In genomic region chr5:116524966-116525365, GRCh38 we compare ENCODE assay signal across 1 cellular context.
A peak's percentile ranks its signal among the peaks of the same experiment; 100 is the strongest.
TF ChIP-seq lines count a peak whose summit lies in the region.

No MANE protein-coding gene starts in this region.

TF ChIP-seq in HepG2, 621 proteins besides CTCF, POLR2A, EP300 and RAD21 (continued from another document and continues in another):
- TF ChIP-seq ZBTB4 (CRISPR knock-in tag; IDR thresholded peaks at IDR 0.05; ENCODE audit: borderline replicate concordance) (no peak), BRCA1 (CRISPR knock-in tag; IDR thresholded peaks at IDR 0.05) (no peak), PRPF4 (IDR thresholded peaks at IDR 0.05; ENCODE audit: low read depth, low read length, poor library complexity, severe bottlenecking) (no peak), HNF4G (IDR thresholded peaks at IDR 0.05; ENCODE audit: borderline replicate concordance, low read depth, low read length) (no peak), HNF4G (CRISPR knock-in tag; IDR thresholded peaks at IDR 0.05; ENCODE audit: borderline replicate concordance, low read depth) (no peak), SMAD3 (CRISPR knock-in tag; IDR thresholded peaks at IDR 0.05) (peak; percentile 58; the same call in 1 of the 2 replicates), ZNF276 (CRISPR knock-in tag; IDR thresholded peaks at IDR 0.05; ENCODE audit: low read depth) (no peak), ZFP90 (CRISPR knock-in tag; IDR thresholded peaks at IDR 0.05; ENCODE audit: borderline replicate concordance) (no peak), SMAD1 (CRISPR knock-in tag; IDR thresholded peaks at IDR 0.05; ENCODE audit: borderline replicate concordance, low read depth) (no peak), ZNF556 (CRISPR knock-in tag; IDR thresholded peaks at IDR 0.05; ENCODE audit: borderline replicate concordance) (no peak), DR1 (CRISPR knock-in tag; IDR thresholded peaks at IDR 0.05) (no peak), ZMAT3 (CRISPR knock-in tag; conservative IDR thresholded peaks at IDR 0.05) (no peak), HINFP (CRISPR knock-in tag; IDR thresholded peaks at IDR 0.05; ENCODE audit: low read depth) (no peak), ZIK1 (CRISPR knock-in tag; IDR thresholded peaks at IDR 0.05; ENCODE audit: borderline replicate concordance, low read depth) (no peak), ERF (CRISPR knock-in tag; IDR thresholded peaks at IDR 0.05) (no peak), ZNF503 (CRISPR knock-in tag; IDR thresholded peaks at IDR 0.05) (peak; percentile 86; the same call in 1 of the 2 replicates), ZNF205 (CRISPR knock-in tag; IDR thresholded peaks at IDR 0.05) (no peak), U2AF1 (optimal IDR thresholded peaks at IDR 0.05; ENCODE audit: low read depth, low read length) (no peak), ZNF318 (CRISPR knock-in tag; IDR thresholded peaks at IDR 0.05) (no peak), TFDP1 (CRISPR knock-in tag; IDR thresholded peaks at IDR 0.05; ENCODE audit: borderline replicate concordance) (no peak), DNMT3B (CRISPR knock-in tag; conservative IDR thresholded peaks at IDR 0.05) (no peak), RBAK (CRISPR knock-in tag; IDR thresholded peaks at IDR 0.05) (no peak), SOX5 (CRISPR knock-in tag; IDR thresholded peaks at IDR 0.05; ENCODE audit: borderline replicate concordance) (peak; percentile 75), NFRKB (IDR thresholded peaks at IDR 0.05) (no peak), GPN1 (CRISPR knock-in tag; IDR thresholded peaks at IDR 0.05; ENCODE audit: borderline replicate concordance) (no peak), HDAC6 (IDR thresholded peaks at IDR 0.05; ENCODE audit: low read depth, low read length) (no peak), ZBTB14 (CRISPR knock-in tag; IDR thresholded peaks at IDR 0.05) (no peak), ZFP1 (CRISPR knock-in tag; IDR thresholded peaks at IDR 0.05) (no peak), ZNF343 (CRISPR knock-in tag; IDR thresholded peaks at IDR 0.05) (no peak)
- TF ChIP-seq, protein P1, sequence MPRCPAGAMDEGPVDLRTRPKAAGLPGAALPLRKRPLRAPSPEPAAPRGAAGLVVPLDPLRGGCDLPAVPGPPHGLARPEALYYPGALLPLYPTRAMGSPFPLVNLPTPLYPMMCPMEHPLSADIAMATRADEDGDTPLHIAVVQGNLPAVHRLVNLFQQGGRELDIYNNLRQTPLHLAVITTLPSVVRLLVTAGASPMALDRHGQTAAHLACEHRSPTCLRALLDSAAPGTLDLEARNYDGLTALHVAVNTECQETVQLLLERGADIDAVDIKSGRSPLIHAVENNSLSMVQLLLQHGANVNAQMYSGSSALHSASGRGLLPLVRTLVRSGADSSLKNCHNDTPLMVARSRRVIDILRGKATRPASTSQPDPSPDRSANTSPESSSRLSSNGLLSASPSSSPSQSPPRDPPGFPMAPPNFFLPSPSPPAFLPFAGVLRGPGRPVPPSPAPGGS (CRISPR knock-in tag; IDR thresholded peaks at IDR 0.05), result no peak
- TF ChIP-seq, protein P2, sequence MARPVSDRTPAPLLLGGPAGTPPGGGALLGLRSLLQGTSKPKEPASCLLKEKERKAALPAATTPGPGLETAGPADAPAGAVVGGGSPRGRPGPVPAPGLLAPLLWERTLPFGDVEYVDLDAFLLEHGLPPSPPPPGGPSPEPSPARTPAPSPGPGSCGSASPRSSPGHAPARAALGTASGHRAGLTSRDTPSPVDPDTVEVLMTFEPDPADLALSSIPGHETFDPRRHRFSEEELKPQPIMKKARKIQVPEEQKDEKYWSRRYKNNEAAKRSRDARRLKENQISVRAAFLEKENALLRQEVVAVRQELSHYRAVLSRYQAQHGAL (CRISPR knock-in tag; IDR thresholded peaks at IDR 0.05; ENCODE audit: not compliant biosample characterization), result no peak
- TF ChIP-seq, protein P3, sequence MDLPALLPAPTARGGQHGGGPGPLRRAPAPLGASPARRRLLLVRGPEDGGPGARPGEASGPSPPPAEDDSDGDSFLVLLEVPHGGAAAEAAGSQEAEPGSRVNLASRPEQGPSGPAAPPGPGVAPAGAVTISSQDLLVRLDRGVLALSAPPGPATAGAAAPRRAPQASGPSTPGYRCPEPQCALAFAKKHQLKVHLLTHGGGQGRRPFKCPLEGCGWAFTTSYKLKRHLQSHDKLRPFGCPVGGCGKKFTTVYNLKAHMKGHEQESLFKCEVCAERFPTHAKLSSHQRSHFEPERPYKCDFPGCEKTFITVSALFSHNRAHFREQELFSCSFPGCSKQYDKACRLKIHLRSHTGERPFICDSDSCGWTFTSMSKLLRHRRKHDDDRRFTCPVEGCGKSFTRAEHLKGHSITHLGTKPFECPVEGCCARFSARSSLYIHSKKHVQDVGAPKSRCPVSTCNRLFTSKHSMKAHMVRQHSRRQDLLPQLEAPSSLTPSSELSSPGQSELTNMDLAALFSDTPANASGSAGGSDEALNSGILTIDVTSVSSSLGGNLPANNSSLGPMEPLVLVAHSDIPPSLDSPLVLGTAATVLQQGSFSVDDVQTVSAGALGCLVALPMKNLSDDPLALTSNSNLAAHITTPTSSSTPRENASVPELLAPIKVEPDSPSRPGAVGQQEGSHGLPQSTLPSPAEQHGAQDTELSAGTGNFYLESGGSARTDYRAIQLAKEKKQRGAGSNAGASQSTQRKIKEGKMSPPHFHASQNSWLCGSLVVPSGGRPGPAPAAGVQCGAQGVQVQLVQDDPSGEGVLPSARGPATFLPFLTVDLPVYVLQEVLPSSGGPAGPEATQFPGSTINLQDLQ (CRISPR knock-in tag; IDR thresholded peaks at IDR 0.05), result no peak
